ENCODE assay signal across 1 cellular context in genomic region chr4:10123227-10124101, GRCh38.
A peak's percentile ranks its signal among the peaks of the same experiment; 100 is the strongest.
TF ChIP-seq lines count a peak whose summit lies in the region.

No MANE protein-coding gene starts in this region.

TF ChIP-seq in HepG2, 621 proteins besides CTCF, POLR2A, EP300 and RAD21 (continued from another document and continues in another):
- 0 out of 2 replicates have a peak, but pooled peaks have one; percentile 25 for TF ChIP-seq NR2C2 (CRISPR knock-in tag; IDR thresholded peaks at IDR 0.05; ENCODE audit: borderline replicate concordance)
- TF ChIP-seq IKZF5 (CRISPR knock-in tag; IDR thresholded peaks at IDR 0.05) = peak; percentile 41; the same call in 1 of the 2 replicates
- 0 out of 2 replicates have a peak, but pooled peaks have one; percentile 43 for TF ChIP-seq ERF (CRISPR knock-in tag; IDR thresholded peaks at IDR 0.05)
- TF ChIP-seq ZNF772 (CRISPR knock-in tag; IDR thresholded peaks at IDR 0.05) = peak; percentile 77
- peak; percentile 79 for TF ChIP-seq TEAD3 (CRISPR knock-in tag; optimal IDR thresholded peaks at IDR 0.05; ENCODE audit: borderline replicate concordance)
- TF ChIP-seq ZNF549 (CRISPR knock-in tag; IDR thresholded peaks at IDR 0.05) = no peak
- 0 out of 2 replicates have a peak, but pooled peaks have one; percentile 20 for TF ChIP-seq HNRNPL (IDR thresholded peaks at IDR 0.05; ENCODE audit: low read depth, low read length)
- TF ChIP-seq MAX (IDR thresholded peaks at IDR 0.05) = peak; percentile 86
- TF ChIP-seq ZNF687 (CRISPR knock-in tag; IDR thresholded peaks at IDR 0.05) = peak; percentile 90
- TF ChIP-seq RARA (CRISPR knock-in tag; IDR thresholded peaks at IDR 0.05) = peak; percentile 28; the same call in 1 of the 2 replicates
- no peak for TF ChIP-seq ZSCAN12 (CRISPR knock-in tag; IDR thresholded peaks at IDR 0.05)
- TF ChIP-seq HDAC2 (CRISPR knock-in tag; IDR thresholded peaks at IDR 0.05) = peak; percentile 65; the same call in 1 of the 2 replicates
- TF ChIP-seq MED1 (CRISPR knock-in tag; IDR thresholded peaks at IDR 0.05) = peak; percentile 66; the same call in 1 of the 2 replicates
- no peak for TF ChIP-seq SP5 (CRISPR knock-in tag; IDR thresholded peaks at IDR 0.05; ENCODE audit: borderline replicate concordance, low read depth)
- TF ChIP-seq AGO2 (optimal IDR thresholded peaks at IDR 0.05; ENCODE audit: low read depth, low read length) = no peak
- 0 out of 2 replicates have a peak, but pooled peaks have one; percentile 21 for TF ChIP-seq PBX2 (CRISPR knock-in tag; IDR thresholded peaks at IDR 0.05)
- peak; percentile 72 for TF ChIP-seq MYC (CRISPR knock-in tag; IDR thresholded peaks at IDR 0.05; ENCODE audit: borderline replicate concordance)
- TF ChIP-seq PRDM10 (CRISPR knock-in tag; IDR thresholded peaks at IDR 0.05; ENCODE audit: low read depth) = peak; percentile 19; the same call in 1 of the 2 replicates
- no peak for TF ChIP-seq ZNF446 (CRISPR knock-in tag; IDR thresholded peaks at IDR 0.05)
- no peak for TF ChIP-seq TSC22D2 (CRISPR knock-in tag; IDR thresholded peaks at IDR 0.05; ENCODE audit: borderline replicate concordance)
- no peak for TF ChIP-seq ZBTB46 (CRISPR knock-in tag; IDR thresholded peaks at IDR 0.05; ENCODE audit: borderline replicate concordance)
- no peak for TF ChIP-seq ZNF567 (CRISPR knock-in tag; IDR thresholded peaks at IDR 0.05; ENCODE audit: borderline replicate concordance)
- TF ChIP-seq ZNF550 (CRISPR knock-in tag; IDR thresholded peaks at IDR 0.05; ENCODE audit: borderline replicate concordance) = no peak
- no peak for TF ChIP-seq TBX3 (IDR thresholded peaks at IDR 0.05; ENCODE audit: borderline replicate concordance)
- TF ChIP-seq ZNF781 (CRISPR knock-in tag; IDR thresholded peaks at IDR 0.05; ENCODE audit: borderline replicate concordance, not compliant biosample characterization) = no peak
- TF ChIP-seq BHLHE40 (IDR thresholded peaks at IDR 0.05; ENCODE audit: low read length) = no peak
- TF ChIP-seq ZFX (CRISPR knock-in tag; IDR thresholded peaks at IDR 0.05; ENCODE audit: low read depth) = peak; percentile 77
- no peak for TF ChIP-seq CC2D1A (CRISPR knock-in tag; IDR thresholded peaks at IDR 0.05)
- TF ChIP-seq SALL1 (CRISPR knock-in tag; IDR thresholded peaks at IDR 0.05) = peak; percentile 86
- peak; percentile 47 for TF ChIP-seq ZNF18 (CRISPR knock-in tag; IDR thresholded peaks at IDR 0.05; ENCODE audit: insufficient replicate concordance)
- no peak for TF ChIP-seq NR2F6 (IDR thresholded peaks at IDR 0.05)
- peak; percentile 25; the same call in 1 of the 2 replicates for TF ChIP-seq NR2F6 (CRISPR knock-in tag; IDR thresholded peaks at IDR 0.05)
- peak; percentile 75; the same call in 1 of the 2 replicates for TF ChIP-seq MEIS2 (CRISPR knock-in tag; IDR thresholded peaks at IDR 0.05)
- peak; percentile 32; the same call in 1 of the 2 replicates for TF ChIP-seq CHD2 (IDR thresholded peaks at IDR 0.05; ENCODE audit: low read depth, low read length)
- no peak for TF ChIP-seq ZKSCAN8 (CRISPR knock-in tag; IDR thresholded peaks at IDR 0.05; ENCODE audit: borderline replicate concordance)
- TF ChIP-seq ARID3A (IDR thresholded peaks at IDR 0.05; ENCODE audit: low read depth, low read length) = peak; percentile 56; the same call in 1 of the 2 replicates
- TF ChIP-seq PAX8 (CRISPR knock-in tag; IDR thresholded peaks at IDR 0.05; ENCODE audit: borderline replicate concordance) = no peak
- 0 out of 2 replicates have a peak, but pooled peaks have one; percentile 43 for TF ChIP-seq ZNF280B (CRISPR knock-in tag; IDR thresholded peaks at IDR 0.05; ENCODE audit: borderline replicate concordance)
